Comparison of ENCODE assay signal across 34 cellular contexts in the genomic region with DNA sequence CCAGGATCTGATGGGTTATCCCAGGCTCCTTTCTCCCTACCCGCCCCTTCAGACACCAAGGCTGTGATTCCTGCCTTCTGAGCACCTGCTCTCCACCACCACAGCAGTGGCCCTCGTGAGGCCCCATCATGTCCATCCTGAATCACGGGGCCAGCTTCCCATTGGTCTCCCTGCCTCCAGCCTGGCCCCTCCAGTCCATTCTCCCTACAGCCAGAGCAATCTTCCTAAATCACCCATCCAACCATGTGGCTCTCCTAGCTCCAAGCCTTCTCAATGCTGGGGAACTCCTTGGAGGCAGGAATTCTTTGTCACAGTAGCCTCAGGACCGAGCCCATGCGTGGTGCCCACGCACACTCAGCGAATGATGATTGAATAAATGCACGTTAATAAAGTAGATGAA. TPM values are rescaled to one million over a fixed set of nuclear protein-coding genes. Genes with fewer than 3 reads are reported as not detected.
"Had no signal": no experiment of that assay in that cellular context is flagged by ENCODE, and none has a peak within 500 bp of the region (broad histone marks: within the 10 kb centered on the region; RNA-seq: fewer than 3 reads in every experiment).

No MANE protein-coding gene starts in this region.

- H3K4me1 ChIP-seq: neural progenitor cell, parathyroid adenoma, psoas muscle, right lobe of liver, sigmoid colon, stomach, thyroid gland, tibial nerve, upper lobe of left lung, vagina had no signal

- H2AFZ ChIP-seq: neural progenitor cell, parathyroid adenoma had no signal

- H3K36me3 ChIP-seq: neural progenitor cell, neutrophil, ovary, right lobe of liver, sigmoid colon, stomach, thoracic aorta, thyroid gland, tibial nerve, upper lobe of left lung, vagina had no signal

- H3K36me3 Mint-ChIP-seq: neural progenitor cell; stimulated activated effector memory CD8-positive, alpha-beta T cell treated with anti-CD3 and anti-CD28 coated beads, Interleukin-12 subunit alpha, Interleukin-12 subunit beta, amount 100 ng/mL, for 72 hours had no signal

- H3K4me1 Mint-ChIP-seq: naive thymus-derived CD4-positive, alpha-beta T cell; natural killer cell; nephron; neural progenitor cell; stimulated activated naive B cell treated with anti-CD40 and anti-IgM and Interleukin-4, amounts not matched to agents 10 μg/mL and 1 μg/mL and 100 μg/mL, for 72 hours had no signal

- H3K79me2 ChIP-seq: parathyroid adenoma had no signal

- H3K4me3 Mint-ChIP-seq: naive thymus-derived CD4-positive, alpha-beta T cell; natural killer cell; nephron; neural progenitor cell; stimulated activated effector memory CD8-positive, alpha-beta T cell treated with anti-CD3 and anti-CD28 coated beads, Interleukin-12 subunit alpha, Interleukin-12 subunit beta, amount 100 ng/mL, for 72 hours; stimulated activated naive B cell treated with anti-CD40 and anti-IgM and Interleukin-4, amounts not matched to agents 10 μg/mL and 1 μg/mL and 100 μg/mL, for 72 hours; stimulated activated naive CD8-positive, alpha-beta T cell treated with anti-CD3 and anti-CD28 coated beads, Interleukin-15, Interleukin-2, amounts not matched to agents 100 ng/mL and 50 ng/mL, for 24 hours had no signal

- ATAC-seq: naive thymus-derived CD4-positive, alpha-beta T cell; natural killer cell; psoas muscle; right cardiac atrium; right lobe of liver; stimulated activated effector memory CD8-positive, alpha-beta T cell treated with anti-CD3 and anti-CD28 coated beads, Interleukin-12 subunit alpha, Interleukin-12 subunit beta, amount 100 ng/mL, for 72 hours; stimulated activated naive B cell treated with anti-CD40 and anti-IgM and Interleukin-4, amounts not matched to agents 10 μg/mL and 1 μg/mL and 100 μg/mL, for 72 hours had no signal

- DNase-seq: naive thymus-derived CD4-positive, alpha-beta T cell; natural killer cell; nucleus accumbens; ovary; posterior cingulate gyrus; psoas muscle; right cardiac atrium; right lobe of liver; sigmoid colon; small intestine; stimulated activated CD4-positive, alpha-beta T cell treated with anti-CD3 and anti-CD28 coated beads, Interleukin-15, amount 100 ng/mL, for 24 hours; stimulated activated CD4-positive, alpha-beta T cell treated with anti-CD3 and anti-CD28 coated beads, Interleukin-2, amount 100 ng/mL, for 24 hours; stimulated activated CD4-positive, alpha-beta T cell treated with anti-CD3 and anti-CD28 coated beads, Interleukin-2, amount 100 ng/mL, for 48 hours; stimulated activated CD4-positive, alpha-beta T cell treated with anti-CD3 and anti-CD28 coated beads, Interleukin-4, amount 100 ng/mL, for 24 hours; stimulated activated naive B cell treated with anti-CD40 and anti-IgM and Interleukin-4, amounts not matched to agents 10 μg/mL and 1 μg/mL and 100 μg/mL, for 72 hours; stimulated activated naive CD4-positive, alpha-beta T cell treated with Interleukin-2 at 50 U/mL for 16 hours; stomach; thyroid gland; trophoblast cell; upper lobe of left lung had no signal

- H3K4me3 ChIP-seq: neural progenitor cell, ovary, psoas muscle, right lobe of liver, sigmoid colon, stomach, thoracic aorta, thyroid gland, tibial nerve, upper lobe of left lung, vagina had no signal

- H3K9ac ChIP-seq: neural progenitor cell, parathyroid adenoma had no signal

- H3K27me3 ChIP-seq: ovary, right lobe of liver, thyroid gland, tibial nerve, upper lobe of left lung, vagina had no signal

- FAIRE-seq: small intestine, urothelium cell line had no signal

- H3K27ac ChIP-seq: neural progenitor cell, neutrophil, ovary, parathyroid adenoma, psoas muscle, right lobe of liver, sigmoid colon, stomach, thoracic aorta, thyroid gland, tibial nerve, upper lobe of left lung, vagina had no signal

- H3K27ac Mint-ChIP-seq: naive thymus-derived CD4-positive, alpha-beta T cell; natural killer cell; nephron; neural progenitor cell; progenitor cell of endocrine pancreas; stimulated activated effector memory CD8-positive, alpha-beta T cell treated with anti-CD3 and anti-CD28 coated beads, Interleukin-12 subunit alpha, Interleukin-12 subunit beta, amount 100 ng/mL, for 72 hours; stimulated activated naive B cell treated with anti-CD40 and anti-IgM and Interleukin-4, amounts not matched to agents 10 μg/mL and 1 μg/mL and 100 μg/mL, for 72 hours; stimulated activated naive CD8-positive, alpha-beta T cell treated with anti-CD3 and anti-CD28 coated beads, Interleukin-15, Interleukin-2, amounts not matched to agents 100 ng/mL and 50 ng/mL, for 24 hours had no signal

- H3K9me3 ChIP-seq: neutrophil, ovary, psoas muscle, right lobe of liver, sigmoid colon, thoracic aorta, thyroid gland, upper lobe of left lung, vagina had no signal

- H3K4me2 ChIP-seq: neural progenitor cell had no signal

RNA-seq across cellular contexts. Expression of a gene that starts 8.9 kb away (rescaled TPM):
- total RNA-seq: naive thymus-derived CD4-positive, alpha-beta T cell; natural killer cell; progenitor cell of endocrine pancreas; right lobe of liver; skeletal muscle tissue; temporal lobe had no signal
- polyA plus RNA-seq: naive thymus-derived CD4-positive, alpha-beta T cell; neural cell had no signal
